In genomic region chr17:16589097-16589969, GRCh38 we compare ENCODE assay signal across 8 cellular contexts. TPM values are rescaled to one million over a fixed set of nuclear protein-coding genes. Genes with fewer than 3 reads are reported as not detected.
DNase-seq lines count a peak whose midpoint lies in the region; ATAC-seq and TF ChIP-seq lines count a peak whose summit lies in the region.

No MANE protein-coding gene starts in this region.

- POLR2A ChIA-PET in HCT116 (lab: Charles Lee), result interaction anchor here (1.6 kb wide), 1 partner anchor 151 kb away, joined by 3 read pairs; no protein-coding TSS in a partner anchor

- peak; percentile 65 for TF ChIP-seq RAD21 in HCT116 (IDR thresholded peaks at IDR 0.05; ENCODE audit: low read depth)

- peak overlapping the region; percentile 79 for H2AFZ ChIP-seq in HCT116 (ENCODE audit: low read depth, low read length, poor library complexity, severe bottlenecking)

- H3K9me3 ChIP-seq in HCT116 (ENCODE audit: control insufficient read depth in 1 of 2, insufficient read depth in 1 of 2, low read depth in 1 of 2, low read length in 2 of 2), result peaks cover 7 to 8% of the 10 kb centered on the region in 2 experiments; a peak in 3 of 4 replicates

- no peaks in the 10 kb centered on the region for H3K9me2 ChIP-seq in HCT116 (ENCODE audit: insufficient read depth)

- peaks cover 0 to 2% of the 10 kb centered on the region in 2 experiments; a peak in 1 of 4 replicates for H3K4me1 ChIP-seq in HCT116 (ENCODE audit: control insufficient read depth in 1 of 2, insufficient read depth in 2 of 2, low read length in 2 of 2)

- peak overlapping the region; percentile 32 for H3K4me2 ChIP-seq in HCT116 (ENCODE audit: low read length)

- ATAC-seq in HCT116, result peak; percentile 93

- no peaks in the 10 kb centered on the region for H3K36me3 ChIP-seq in HCT116 (ENCODE audit: control insufficient read depth in 1 of 2, insufficient read depth in 2 of 2, low read length in 2 of 2)

- no peak for TF ChIP-seq POLR2A in HCT116 (IDR thresholded peaks at IDR 0.05; ENCODE audit: borderline replicate concordance, extremely low read depth, insufficient read depth, insufficient read length)

- H3K27ac ChIP-seq in HCT116 (ENCODE audit: low read depth, low read length), result no peak overlapping the region

- intact Hi-C loops in HCT116 (cut with micrococcal nuclease), result no loop called here

- RAD21 ChIA-PET in HCT116 (lab: Charles Lee; ENCODE audit: low non-redundant PET in 1 of 2, low total read pairs in 2 of 2, uncharacterized antibody in 2 of 2, unreplicated experiment in 2 of 2), result no interaction called here

- BruUV-seq in HCT116 (replicated peaks; lab: Mats Ljungman, UMichigan), result no TSS peak

- CTCF ChIA-PET in HCT116 (lab: Charles Lee), result interaction anchor here (0.8 kb wide), 1 partner anchor 99 kb away, joined by 3 read pairs; no protein-coding TSS in a partner anchor

- peak; percentile 55 to 97 (median 89); a peak in 5 of 6 replicates for TF ChIP-seq CTCF in HCT116 (IDR thresholded peaks at IDR 0.05 in 2 of 3, conservative IDR thresholded peaks at IDR 0.05 in 1 of 3; ENCODE audit: borderline replicate concordance in 1 of 3, insufficient read depth in 1 of 3, low read depth in 2 of 3, low read length in 2 of 3)

- no peak overlapping the region for H3K9ac ChIP-seq in HCT116 (ENCODE audit: low read length)

- no peak overlapping the region for H3K4me3 ChIP-seq in HCT116 (replicated peaks in 1 of 2; ENCODE audit: low read depth in 1 of 2, low read length in 2 of 2)

- no peaks in the 10 kb centered on the region for H3K27me3 ChIP-seq in HCT116 (ENCODE audit: insufficient read depth, low read length)

- H3K79me2 ChIP-seq in HCT116 (ENCODE audit: insufficient read depth, low read length), result no peaks in the 10 kb centered on the region

- DNase-seq in DMS79 treated with DMSO at 0.1 percent for 48 hours (lab: John Stamatoyannopoulos, UW) (peak; percentile 48), HCT116 (ENCODE audit: low read depth, low spot score) (peak; percentile 64), NAMALWA (ENCODE audit: low spot score) (peak; percentile 82), SK-N-DZ (ENCODE audit: low spot score) (peak; percentile 92), glomerular endothelial cell (ENCODE audit: extremely low read depth, low read depth, low spot score) (peak; percentile 39), nucleus accumbens (lab: John Stamatoyannopoulos, UW) (peak in 55 of 56 donors; percentile 26 to 96 (median 84)), superior temporal gyrus (ENCODE audit: extremely low spot score) (peak; percentile 96)
- peak; percentile 91 for DNase-seq in activated naive CD4-positive, alpha-beta T cell treated with anti-CD3 and anti-CD28 coated beads, Interleukin-2, amount 50 U/mL, for 16 hours

- H4K20me1 ChIP-seq in HCT116 (ENCODE audit: insufficient read depth), result no peaks in the 10 kb centered on the region

TF ChIP-seq in HCT116, 20 proteins besides CTCF, POLR2A, EP300 and RAD21:
- TF ChIP-seq SIN3A (IDR thresholded peaks at IDR 0.05; ENCODE audit: low read depth), result no peak
- no peak for TF ChIP-seq MAX (IDR thresholded peaks at IDR 0.05)
- no peak for TF ChIP-seq SP1 (IDR thresholded peaks at IDR 0.05; ENCODE audit: low read depth)
- TF ChIP-seq FOSL1 (IDR thresholded peaks at IDR 0.05; ENCODE audit: low read depth), result no peak
- TF ChIP-seq ZBTB33 (IDR thresholded peaks at IDR 0.05; ENCODE audit: extremely low read depth, insufficient replicate concordance, low read length), result no peak
- no peak for TF ChIP-seq SRF (IDR thresholded peaks at IDR 0.05; ENCODE audit: low read depth)
- TF ChIP-seq ATF3 (IDR thresholded peaks at IDR 0.05), result no peak
- no peak for TF ChIP-seq CBX3 (IDR thresholded peaks at IDR 0.05; ENCODE audit: low read depth)
- no peak for TF ChIP-seq CEBPB (IDR thresholded peaks at IDR 0.05; ENCODE audit: low read depth)
- TF ChIP-seq REST (IDR thresholded peaks at IDR 0.05; ENCODE audit: low read depth), result no peak
- no peak for TF ChIP-seq ZFX (IDR thresholded peaks at IDR 0.05)
- TF ChIP-seq EZH2 (IDR thresholded peaks at IDR 0.05), result no peak
- no peak for TF ChIP-seq EGR1 (IDR thresholded peaks at IDR 0.05; ENCODE audit: low read depth)
- TF ChIP-seq JUND (IDR thresholded peaks at IDR 0.05), result no peak
- TF ChIP-seq ZNF274 (IDR thresholded peaks at IDR 0.05; ENCODE audit: low read depth, low read length), result no peak
- TF ChIP-seq YY1 (IDR thresholded peaks at IDR 0.05; ENCODE audit: extremely low read depth, insufficient replicate concordance, low read depth, low read length), result no peak
- TF ChIP-seq ELF1 (IDR thresholded peaks at IDR 0.05; ENCODE audit: borderline replicate concordance, low read depth), result no peak
- TF ChIP-seq TCF7L2 (IDR thresholded peaks at IDR 0.05; ENCODE audit: borderline replicate concordance, extremely low read depth, insufficient read depth, insufficient read length), result no peak
- no peak for TF ChIP-seq POLR2AphosphoS5 (IDR thresholded peaks at IDR 0.05; ENCODE audit: low read depth, low read length)

RNA-seq across cellular contexts. Expression of gene ZNF287, which starts 20.3 kb away (rescaled TPM):
- not detected for total RNA-seq in HCT116 (2021; ENCODE audit: unreplicated experiment)
- not detected in 2 replicates for polyA plus RNA-seq in HCT116 (2012)
- 7.6 and 12.0 TPM in 2 replicates for polyA plus RNA-seq in SK-N-DZ (2014; cell fraction: cytosol; rRNA removed)
- polyA plus RNA-seq in SK-N-DZ (2014; cell fraction: nucleus; rRNA removed), result 8.1 and 10.4 TPM in 2 replicates
- total RNA-seq in glomerular endothelial cell, result 3.2 and 4.3 TPM in 2 replicates

Comparison
In these comparisons a context has a peak if more than half of its experiments do, and no peak if none do; other contexts are left out.
1. DNase-seq: peak in every context shown above with its lines; median percentile 96 in superior temporal gyrus; 92 in SK-N-DZ; 91 in activated naive CD4-positive, alpha-beta T cell treated with anti-CD3 and anti-CD28 coated beads, Interleukin-2, amount 50 U/mL, for 16 hours; 84 in nucleus accumbens; 82 in NAMALWA; 64 in HCT116; 48 in DMS79 treated with DMSO at 0.1 percent for 48 hours; 39 in glomerular endothelial cell.